In genomic region chr14:32252030-32252670, GRCh38 we compare ENCODE assay signal across 8 cellular contexts. TPM values are rescaled to one million over a fixed set of nuclear protein-coding genes. Genes with fewer than 3 reads are reported as not detected.
A peak's percentile ranks its signal among the peaks of the same experiment; 100 is the strongest.
DNase-seq lines count a peak whose midpoint lies in the region; TF ChIP-seq lines count a peak whose summit lies in the region.

No MANE protein-coding gene starts in this region.

- no peaks in the 10 kb centered on the region for H3K9me3 Mint-ChIP-seq in activated naive CD4-positive, alpha-beta T cell treated with anti-CD3 and anti-CD28 coated beads, Interleukin-2, amount 10 ng/mL, durations not matched to agents 7 days and 5 days

- H3K4me3 Mint-ChIP-seq in activated naive CD4-positive, alpha-beta T cell treated with anti-CD3 and anti-CD28 coated beads, Interleukin-2, amount 10 ng/mL, durations not matched to agents 7 days and 5 days = no peak overlapping the region

- no peaks in the 10 kb centered on the region for H3K79me2 ChIP-seq in PC-9 (ENCODE audit: low read depth)

- DNase-seq in GF-D8 (lab: John Stamatoyannopoulos, UW) (peak; percentile 36), H7 (peak; percentile 67), LoVo (ENCODE audit: low spot score) (peak; percentile 74), PC-9 (peak; percentile 31 to 50), glomerular endothelial cell (ENCODE audit: extremely low read depth, low read depth, low spot score) (peak; percentile 54), ovary (peak in 2 of 5 donors; percentile 37 to 61)
- DNase-seq in activated naive CD4-positive, alpha-beta T cell treated with anti-CD3 and anti-CD28 coated beads, Interleukin-2, amount 10 ng/mL, durations not matched to agents 7 days and 5 days = peak; percentile 62
- DNase-seq in NK-92 treated with Interleukin-12 subunit alpha and Interleukin-12 subunit beta, amount 100 ng/mL, for 24 hours (lab: John Stamatoyannopoulos, UW) = no peak

- no peak for TF ChIP-seq POLR2A in ovary (IDR thresholded peaks at IDR 0.05)

- TF ChIP-seq EP300 in ovary (IDR thresholded peaks at IDR 0.05) = no peak

- no peaks in the 10 kb centered on the region for H3K27me3 Mint-ChIP-seq in activated naive CD4-positive, alpha-beta T cell treated with anti-CD3 and anti-CD28 coated beads, Interleukin-2, amount 10 ng/mL, durations not matched to agents 7 days and 5 days

- no peaks in the 10 kb centered on the region for H3K36me3 ChIP-seq in H7 (replicated peaks; ENCODE audit: control insufficient read depth, insufficient read depth, low read length)
- no peaks in the 10 kb centered on the region for H3K36me3 ChIP-seq in PC-9 (ENCODE audit: low read depth)
- H3K36me3 ChIP-seq in ovary = no peaks in the 10 kb centered on the region

- CTCF ChIA-PET in PC-9 (lab: Charles Lee) = interaction anchor here (0.7 kb wide), 1 partner anchor 742 kb away, joined by 4 read pairs; no protein-coding TSS in a partner anchor
- CTCF ChIA-PET in activated naive CD4-positive, alpha-beta T cell treated with anti-CD3 and anti-CD28 coated beads, Interleukin-2, amount 10 ng/mL, durations not matched to agents 7 days and 5 days (lab: Charles Lee) = interaction anchor here (0.7 to 6.4 kb wide), 19 partner anchors 9 to 764 kb away, joined by 3 to 143 read pairs (median 4); partner anchors contain the start of genes GPR33 and RNU6-8

- H3K9me2 ChIP-seq in PC-9 (ENCODE audit: insufficient read depth) = no peaks in the 10 kb centered on the region

- H4K20me1 ChIP-seq in PC-9 (ENCODE audit: insufficient read depth) = no peaks in the 10 kb centered on the region

- BruUV-seq in PC-9 (replicated peaks; lab: Mats Ljungman, UMichigan) = no TSS peak

- H3F3A ChIP-seq in PC-9 (ENCODE audit: insufficient read depth, low read depth) = no peaks in the 10 kb centered on the region

- intact Hi-C loops in PC-9 (cut with micrococcal nuclease; ENCODE audit: unreplicated experiment) = loop anchor here (1.0 to 10.0 kb wide), 6 partner anchors 49 to 1597 kb away; partner anchors contain the start of genes DTD2 and RNU6-8
- intact Hi-C loops in ovary (cut with DNase I) = loop anchor here (5.0 to 10.0 kb wide), 8 partner anchors 47 to 740 kb away; partner anchors contain the start of genes ARHGAP5 (in 1 of the 4), RNU6-7 (in 1 of the 4) and RNU6-8 (in 1 of the 4)

- H3K27me3 ChIP-seq in H7 (ENCODE audit: control insufficient read depth, insufficient read depth, low read length) = no peaks in the 10 kb centered on the region
- no peaks in the 10 kb centered on the region for H3K27me3 ChIP-seq in PC-9 (ENCODE audit: insufficient read depth, low read depth)
- H3K27me3 ChIP-seq in ovary = no peaks in the 10 kb centered on the region

- H2AFZ ChIP-seq in PC-9 = no peak overlapping the region

- H3K4me1 ChIP-seq in PC-9 (replicated peaks; ENCODE audit: insufficient read depth) = peaks cover 3% of the 10 kb centered on the region; the same call in 1 of the 2 replicates
- H3K4me1 ChIP-seq in ovary (ENCODE audit: insufficient read depth) = no peaks in the 10 kb centered on the region

- no peak overlapping the region for H3K4me3 ChIP-seq in H7 (ENCODE audit: insufficient read depth, low read depth, low read length)
- H3K4me3 ChIP-seq in PC-9 = no peak overlapping the region
- H3K4me3 ChIP-seq in ovary = no peak overlapping the region

- H3K27ac ChIP-seq in PC-9 = no peak overlapping the region
- no peak overlapping the region for H3K27ac ChIP-seq in ovary

- H3K4me1 Mint-ChIP-seq in activated naive CD4-positive, alpha-beta T cell treated with anti-CD3 and anti-CD28 coated beads, Interleukin-2, amount 10 ng/mL, durations not matched to agents 7 days and 5 days = no peaks in the 10 kb centered on the region

- H3K27ac Mint-ChIP-seq in activated naive CD4-positive, alpha-beta T cell treated with anti-CD3 and anti-CD28 coated beads, Interleukin-2, amount 10 ng/mL, durations not matched to agents 7 days and 5 days = no peak overlapping the region

- no peaks in the 10 kb centered on the region for H3K36me3 Mint-ChIP-seq in activated naive CD4-positive, alpha-beta T cell treated with anti-CD3 and anti-CD28 coated beads, Interleukin-2, amount 10 ng/mL, durations not matched to agents 7 days and 5 days

- no peak overlapping the region for H3K4me2 ChIP-seq in PC-9

- TF ChIP-seq CTCF in PC-9 (conservative IDR thresholded peaks at IDR 0.05) = peak; percentile 74
- TF ChIP-seq CTCF in ovary (IDR thresholded peaks at IDR 0.05) = peak in 2 of 3 donors; percentile 62 to 66

- WGBS in ovary, 3 donors = 58 to 59% (median 58%) methylated on average over 3 of the region's 3 CpGs

- POLR2A ChIA-PET in PC-9 (lab: Charles Lee; ENCODE audit: unreplicated experiment) = interaction anchor here (0.6 kb wide), 1 partner anchor 742 kb away, joined by 12 read pairs; no protein-coding TSS in a partner anchor

- H3K9me3 ChIP-seq in PC-9 (ENCODE audit: insufficient read depth, low read depth) (no peaks in the 10 kb centered on the region), ovary (no peaks in the 10 kb centered on the region)

RNA-seq across cellular contexts. Expression of gene RNU6-8, which starts 49.1 kb away (rescaled TPM):
- not detected in 2 replicates for total RNA-seq in H7 (2014; rRNA removed; shearing (Covaris generic))
- total RNA-seq in PC-9 (2021) = not detected in 2 replicates
- total RNA-seq in glomerular endothelial cell = not detected in 2 replicates
- total RNA-seq in ovary = not detected
- not detected for polyA plus RNA-seq in ovary

RNA-seq across cellular contexts. Expression of gene RNU6-7, which starts 50.3 kb away (rescaled TPM):
- not detected in 2 replicates for total RNA-seq in H7 (2014; rRNA removed; shearing (Covaris generic))
- not detected in 2 replicates for total RNA-seq in PC-9 (2021)
- total RNA-seq in glomerular endothelial cell = not detected in 2 replicates
- total RNA-seq in ovary = not detected
- not detected for polyA plus RNA-seq in ovary
